Comparison of ENCODE assay signal across 1 cellular context in the genomic region with DNA sequence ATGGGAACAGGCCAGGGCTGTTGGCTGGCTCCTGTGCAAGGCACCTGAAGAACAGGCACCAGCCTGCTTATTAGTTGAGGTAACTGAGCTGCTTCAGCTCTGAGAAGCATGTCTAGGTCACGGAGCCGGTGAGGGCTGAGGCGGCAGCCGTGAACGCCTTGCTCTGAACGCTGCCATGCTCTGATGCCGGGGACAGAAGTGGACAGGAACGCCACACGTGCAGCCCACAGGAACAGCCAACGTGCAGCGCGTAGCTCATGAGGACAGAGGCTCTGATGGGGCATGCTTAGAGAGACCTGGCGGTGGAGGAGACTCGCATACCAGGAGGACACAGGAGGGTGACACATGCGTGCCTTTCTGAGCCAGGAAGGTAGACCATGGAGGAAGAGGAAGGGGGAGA.
TF ChIP-seq lines count a peak whose summit lies in the region.

No MANE protein-coding gene starts in this region.

TF ChIP-seq in K562, 482 proteins besides CTCF, POLR2A, EP300 and RAD21:
- TF ChIP-seq POLR2G (IDR thresholded peaks at IDR 0.05; ENCODE audit: low read depth, low read length) (peak; percentile 49; the same call in 1 of the 2 replicates), CCNT2 (IDR thresholded peaks at IDR 0.05; ENCODE audit: borderline replicate concordance, extremely low read depth, insufficient read length, low read depth, low read length) (no peak)
TF ChIP-seq in K562: peak in this region for 1.
